ENCODE assay signal across 2 cellular contexts in the genomic region with DNA sequence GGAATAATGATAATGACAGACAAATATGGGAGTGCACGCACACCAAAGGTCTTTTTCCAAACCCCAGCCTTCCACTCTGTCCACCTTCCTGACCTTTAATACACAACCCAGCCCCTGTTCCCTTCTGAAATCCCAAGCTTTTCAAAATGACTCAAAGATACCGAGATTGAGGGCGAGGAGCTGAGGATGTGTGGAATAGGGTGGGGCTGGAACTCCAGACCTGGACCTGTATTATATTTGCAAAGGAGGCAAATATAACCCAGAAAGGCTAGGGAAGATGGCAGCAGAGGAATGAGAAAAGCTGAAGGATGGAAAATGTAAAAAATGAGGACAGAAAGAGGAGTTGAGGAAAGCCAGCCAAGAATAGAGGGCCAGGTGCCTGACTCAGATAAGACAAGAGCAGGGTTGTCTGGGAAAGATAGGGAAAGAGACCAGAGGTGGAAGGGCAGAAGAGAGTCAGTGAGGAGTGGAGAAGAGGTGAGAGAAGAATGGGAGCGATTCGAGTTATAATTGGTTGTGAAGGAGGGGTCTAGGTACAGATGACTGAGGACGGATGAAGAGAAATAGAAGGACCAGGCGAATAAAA.
TF ChIP-seq lines count a peak whose summit lies in the region.

No MANE protein-coding gene starts in this region.

TF ChIP-seq in PFSK-1, 5 proteins besides CTCF, POLR2A, EP300 and RAD21 (continued from another document):
- TF ChIP-seq POLR2AphosphoS5 (IDR thresholded peaks at IDR 0.05; ENCODE audit: low read depth, low read length): 0 out of 2 replicates have a peak, but pooled peaks have one; percentile 34

TF ChIP-seq in endothelial cell of umbilical vein, 7 proteins besides CTCF, POLR2A, EP300 and RAD21:
- TF ChIP-seq, protein P1, sequence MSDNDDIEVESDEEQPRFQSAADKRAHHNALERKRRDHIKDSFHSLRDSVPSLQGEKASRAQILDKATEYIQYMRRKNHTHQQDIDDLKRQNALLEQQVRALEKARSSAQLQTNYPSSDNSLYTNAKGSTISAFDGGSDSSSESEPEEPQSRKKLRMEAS (IDR thresholded peaks at IDR 0.05; ENCODE audit: insufficient read depth, insufficient read length): no peak
- TF ChIP-seq EZH2 (IDR thresholded peaks at IDR 0.05; ENCODE audit: borderline replicate concordance, low read depth, low read length, severe bottlenecking) (no peak), GATA2 (IDR thresholded peaks at IDR 0.05; ENCODE audit: insufficient read depth, insufficient read length, low read depth, low read length) (no peak), FOS (IDR thresholded peaks at IDR 0.05; ENCODE audit: borderline replicate concordance, insufficient read depth, low read length) (no peak), JUN (IDR thresholded peaks at IDR 0.05; ENCODE audit: borderline replicate concordance, insufficient read depth, insufficient read length, low read depth) (no peak), POLR2AphosphoS5 (IDR thresholded peaks at IDR 0.05; ENCODE audit: insufficient read depth, low read depth, low read length) (no peak), MYC (IDR thresholded peaks at IDR 0.05; ENCODE audit: low read depth, low read length) (no peak)
TF ChIP-seq in endothelial cell of umbilical vein: peak in this region for 0.
